In genomic region chr11:115550291-115551059, GRCh38 we compare ENCODE assay signal across 31 cellular contexts. TPM values are rescaled to one million over a fixed set of nuclear protein-coding genes. Genes with fewer than 3 reads are reported as not detected.
DNase-seq lines count a peak whose midpoint lies in the region; ATAC-seq and TF ChIP-seq lines count a peak whose summit lies in the region.
"Had no signal": no experiment of that assay in that cellular context is flagged by ENCODE, and none has a peak within 500 bp of the region (broad histone marks: within the 10 kb centered on the region; RNA-seq: fewer than 3 reads in every experiment).

No MANE protein-coding gene starts in this region.

- H3K4me3 ChIP-seq in cardiac muscle cell (no peak overlapping the region), right cardiac atrium (ENCODE audit: low read length) (no peak overlapping the region), kidney epithelial cell (ENCODE audit: low read depth, low read length) (no peak overlapping the region), neuronal stem cell (ENCODE audit: low read length in 2 of 2) (no peak overlapping the region)
- H3K4me3 ChIP-seq: adrenal gland, GM23248, skin epidermis had no signal

- no peak overlapping the region for H2BK12ac ChIP-seq in neuronal stem cell (ENCODE audit: low read length)

- H3K9me3 Mint-ChIP-seq in stimulated activated naive CD8-positive, alpha-beta T cell treated with anti-CD3 and anti-CD28 coated beads, Interleukin-15, amount 100 ng/mL, for 72 hours: peaks cover 0 to 16% of the 10 kb centered on the region in 2 donors
- H3K9me3 Mint-ChIP-seq: activated CD4-positive, alpha-beta memory T cell treated with anti-CD3 and anti-CD28 coated beads for 36 hours; activated naive CD4-positive, alpha-beta T cell treated with anti-CD3 and anti-CD28 coated beads, Interleukin-2, amount 10 ng/mL, durations not matched to agents 7 days and 5 days; brain; stimulated activated naive CD8-positive, alpha-beta T cell treated with anti-CD3 and anti-CD28 coated beads, Interleukin-15, Interleukin-2, amounts not matched to agents 100 ng/mL and 50 ng/mL, for 24 hours had no signal

- H3K14ac ChIP-seq in neuronal stem cell (ENCODE audit: low read length): no peak overlapping the region

- H2BK120ac ChIP-seq in neuronal stem cell (ENCODE audit: low read depth, low read length): no peak overlapping the region

- intact Hi-C loops in right cardiac atrium (cut with DNase I): no loop called here

- H3K27ac ChIP-seq in cardiac muscle cell: peak overlapping the region; percentile 12
- no peak overlapping the region for H3K27ac ChIP-seq in right cardiac atrium (ENCODE audit: low read length)
- H3K27ac ChIP-seq in neuronal stem cell (replicated peaks; ENCODE audit: low read length): no peak overlapping the region
- H3K27ac ChIP-seq: adrenal gland, C4-2B, GM23248, skin epidermis had no signal

- no peaks in the 10 kb centered on the region for H3K36me3 ChIP-seq in cardiac muscle cell
- H3K36me3 ChIP-seq in kidney epithelial cell (ENCODE audit: control insufficient read depth, insufficient read depth, low read length): no peaks in the 10 kb centered on the region
- no peaks in the 10 kb centered on the region for H3K36me3 ChIP-seq in neuronal stem cell (replicated peaks in 1 of 2; ENCODE audit: control insufficient read depth in 2 of 2, insufficient read depth in 2 of 2, low read length in 2 of 2)
- H3K36me3 ChIP-seq: adrenal gland had no signal

- no peak overlapping the region for H2BK5ac ChIP-seq in neuronal stem cell (ENCODE audit: low read length)

- no peak overlapping the region for H3K4me3 Mint-ChIP-seq in stimulated activated naive CD8-positive, alpha-beta T cell treated with anti-CD3 and anti-CD28 coated beads, Interleukin-15, amount 100 ng/mL, for 72 hours
- H3K4me3 Mint-ChIP-seq: activated CD4-positive, alpha-beta memory T cell treated with anti-CD3 and anti-CD28 coated beads for 36 hours; activated naive CD4-positive, alpha-beta T cell treated with anti-CD3 and anti-CD28 coated beads, Interleukin-2, amount 10 ng/mL, durations not matched to agents 7 days and 5 days; brain; naive thymus-derived CD8-positive, alpha-beta T cell; stimulated activated naive CD8-positive, alpha-beta T cell treated with anti-CD3 and anti-CD28 coated beads, Interleukin-15, Interleukin-2, amounts not matched to agents 100 ng/mL and 50 ng/mL, for 24 hours had no signal

- H3K27ac Mint-ChIP-seq in stimulated activated naive CD8-positive, alpha-beta T cell treated with anti-CD3 and anti-CD28 coated beads, Interleukin-15, amount 100 ng/mL, for 72 hours: no peak overlapping the region
- H3K27ac Mint-ChIP-seq: activated CD4-positive, alpha-beta memory T cell treated with anti-CD3 and anti-CD28 coated beads for 36 hours; activated naive CD4-positive, alpha-beta T cell treated with anti-CD3 and anti-CD28 coated beads, Interleukin-2, amount 10 ng/mL, durations not matched to agents 7 days and 5 days; brain; stimulated activated naive CD8-positive, alpha-beta T cell treated with anti-CD3 and anti-CD28 coated beads, Interleukin-15, Interleukin-2, amounts not matched to agents 100 ng/mL and 50 ng/mL, for 24 hours had no signal

- H3K9ac ChIP-seq in neuronal stem cell (ENCODE audit: low read depth, low read length, poor library complexity): no peak overlapping the region
- H3K9ac ChIP-seq: GM23248 had no signal

- H2AFZ ChIP-seq in neuronal stem cell (ENCODE audit: low read length): no peak overlapping the region
- H2AFZ ChIP-seq: GM23248 had no signal

- no peaks in the 10 kb centered on the region for H3K79me1 ChIP-seq in neuronal stem cell (ENCODE audit: low read depth, low read length)

- peaks cover 10% of the 10 kb centered on the region for H3K27me3 Mint-ChIP-seq in stimulated activated naive CD8-positive, alpha-beta T cell treated with anti-CD3 and anti-CD28 coated beads, Interleukin-15, amount 100 ng/mL, for 72 hours
- H3K27me3 Mint-ChIP-seq: activated naive CD4-positive, alpha-beta T cell treated with anti-CD3 and anti-CD28 coated beads, Interleukin-2, amount 10 ng/mL, durations not matched to agents 7 days and 5 days had no signal

- TF ChIP-seq CTCF in cardiac muscle cell (IDR thresholded peaks at IDR 0.05; ENCODE audit: low read depth, low read length) (no peak), kidney epithelial cell (IDR thresholded peaks at IDR 0.05; ENCODE audit: insufficient read depth, low read length, poor library complexity, severe bottlenecking) (no peak)

- no peak overlapping the region for H3K18ac ChIP-seq in neuronal stem cell (ENCODE audit: low read length)

- no peak for ATAC-seq in right cardiac atrium
- ATAC-seq in stimulated activated naive CD8-positive, alpha-beta T cell treated with anti-CD3 and anti-CD28 coated beads, Interleukin-15, amount 100 ng/mL, for 72 hours: no peak
- ATAC-seq: left ventricle myocardium superior; naive thymus-derived CD8-positive, alpha-beta T cell had no signal

- H3K4me1 ChIP-seq in cardiac muscle cell (ENCODE audit: low read depth) (peaks cover 12% of the 10 kb centered on the region), right cardiac atrium (ENCODE audit: control insufficient read depth, insufficient read depth, low read length) (no peaks in the 10 kb centered on the region), neuronal stem cell (ENCODE audit: control insufficient read depth in 2 of 2, insufficient read depth in 1 of 2, low read depth in 1 of 2, low read length in 2 of 2) (peaks cover 0 to 14% of the 10 kb centered on the region in 2 donors)
- H3K4me1 ChIP-seq: adrenal gland had no signal

- H3K27me3 ChIP-seq in cardiac muscle cell: no peaks in the 10 kb centered on the region
- H3K27me3 ChIP-seq in right cardiac atrium (ENCODE audit: control insufficient read depth, insufficient read depth): no peaks in the 10 kb centered on the region
- H3K27me3 ChIP-seq in kidney epithelial cell (ENCODE audit: control insufficient read depth, insufficient read depth, low read length): peaks cover 3% of the 10 kb centered on the region
- peaks cover 0 to 8% (median 0%) of the 10 kb centered on the region in 3 experiments for H3K27me3 ChIP-seq in neuronal stem cell (ENCODE audit: control insufficient read depth in 3 of 3, insufficient read depth in 3 of 3, low read depth in 1 of 3, low read length in 3 of 3)
- H3K27me3 ChIP-seq: adrenal gland had no signal

- H3K4me1 Mint-ChIP-seq in stimulated activated naive CD8-positive, alpha-beta T cell treated with anti-CD3 and anti-CD28 coated beads, Interleukin-15, amount 100 ng/mL, for 72 hours: no peaks in the 10 kb centered on the region
- H3K4me1 Mint-ChIP-seq: activated naive CD4-positive, alpha-beta T cell treated with anti-CD3 and anti-CD28 coated beads, Interleukin-2, amount 10 ng/mL, durations not matched to agents 7 days and 5 days; naive thymus-derived CD8-positive, alpha-beta T cell had no signal

- no peak overlapping the region for H4K91ac ChIP-seq in neuronal stem cell (ENCODE audit: low read depth, low read length, poor library complexity)

- H2BK15ac ChIP-seq in neuronal stem cell (ENCODE audit: low read length): peak overlapping the region; percentile 49

- no peak overlapping the region for H3K4me2 ChIP-seq in neuronal stem cell (ENCODE audit: insufficient read depth, low read length, poor library complexity, severe bottlenecking)

- DNase-seq in cardiac muscle cell (ENCODE audit: low read depth in 1 of 2, low spot score in 1 of 2): peak in 1 of 2 donors; percentile 30
- no peak for DNase-seq in right cardiac atrium
- DNase-seq in kidney epithelial cell (ENCODE audit: low read depth): peak; percentile 49
- no peak for DNase-seq in neuronal stem cell (ENCODE audit: low spot score)
- DNase-seq in stimulated activated naive CD8-positive, alpha-beta T cell treated with anti-CD3 and anti-CD28 coated beads, Interleukin-15, amount 100 ng/mL, for 72 hours: no peak
- no peak for DNase-seq in inferior parietal cortex (ENCODE audit: extremely low spot score)
- no peak for DNase-seq in stimulated activated CD4-positive, alpha-beta T cell treated with anti-CD3 and anti-CD28 coated beads, Interleukin-1b, Interleukin-23, amount 100 ng/mL, for 48 hours
- DNase-seq in NCI-H1092 (lab: John Stamatoyannopoulos, UW): no peak
- DNase-seq: 8988T; activated CD4-positive, alpha-beta memory T cell treated with anti-CD3 and anti-CD28 coated beads for 36 hours; activated CD4-positive, alpha-beta T cell treated with anti-CD3 and anti-CD28 coated beads for 1 hour; activated CD8-positive, alpha-beta memory T cell treated with anti-CD3 and anti-CD28 coated beads, Interleukin-2, amount 50 U/mL, for 48 hours; activated naive CD4-positive, alpha-beta T cell treated with anti-CD3 and anti-CD28 coated beads, Interleukin-2, amount 10 ng/mL, durations not matched to agents 7 days and 5 days; cerebellar nuclear complex; COR-L47; GM23248; left ventricle myocardium superior; midbrain; naive thymus-derived CD8-positive, alpha-beta T cell; NCI-H1048; NCI-H1694; NCI-H446 treated with DMSO at 0.1 percent for 48 hours; NCI-H82; retina; SIG-M5 had no signal

- no peak overlapping the region for H2AK5ac ChIP-seq in neuronal stem cell (ENCODE audit: low read depth, low read length)

- H3K9me3 ChIP-seq in cardiac muscle cell (ENCODE audit: low read depth) (no peaks in the 10 kb centered on the region), right cardiac atrium (ENCODE audit: control insufficient read depth, low read length) (no peaks in the 10 kb centered on the region), neuronal stem cell (replicated peaks in 1 of 2; ENCODE audit: control insufficient read depth in 2 of 2, insufficient read depth in 1 of 2, low read depth in 1 of 2, low read length in 2 of 2) (no peaks in the 10 kb centered on the region)
- H3K9me3 ChIP-seq: adrenal gland had no signal

- no peak overlapping the region for H3K23ac ChIP-seq in neuronal stem cell (ENCODE audit: low read depth, low read length, poor library complexity)

- H3K4ac ChIP-seq in neuronal stem cell (ENCODE audit: low read length): no peak overlapping the region

- H4K8ac ChIP-seq in neuronal stem cell (ENCODE audit: low read depth, low read length): no peak overlapping the region

- WGBS in right cardiac atrium: 77% methylated on average over 17 of the region's 17 CpGs
- no CpG with 5 or more reads among the region's 17 CpGs for WGBS in neuronal stem cell (ENCODE audit: extremely low coverage in 2 of 2, insufficient read length in 2 of 2, insufficient replicate concordance in 1 of 2), 2 donors

RNA-seq across cellular contexts. Expression of gene CADM1, which starts 46.3 kb away (rescaled TPM):
- 113 and 126 TPM in 2 replicates for total RNA-seq in cardiac muscle cell
- polyA plus RNA-seq in cardiac muscle cell: 131 and 149 TPM in 2 replicates
- 10 to 100 TPM; 25.4 to 42.6 (median 35.5) TPM for total RNA-seq in right cardiac atrium
- polyA plus RNA-seq in right cardiac atrium: 14.8 TPM
- 33.0 and 41.7 TPM in 2 replicates for total RNA-seq in kidney epithelial cell
- 70.2 TPM for polyA plus RNA-seq in neuronal stem cell (2013, experiment 1 of 2)
- 74.4 TPM for polyA plus RNA-seq in neuronal stem cell (2013, experiment 2 of 2)
- total RNA-seq: HT-29; naive thymus-derived CD8-positive, alpha-beta T cell had no signal
